In genomic region chr20:62606551-62607201, GRCh38 we compare ENCODE assay signal across 8 cellular contexts. TPM values are rescaled to one million over a fixed set of nuclear protein-coding genes. Genes with fewer than 3 reads are reported as not detected.
DNase-seq lines count a peak whose midpoint lies in the region; ATAC-seq and TF ChIP-seq lines count a peak whose summit lies in the region.

No MANE protein-coding gene starts in this region.

- CTCF ChIA-PET in Panc1 (lab: Charles Lee) = interaction anchor here (1.0 to 1.4 kb wide), 2 partner anchors 10 to 107 kb away, joined by 3 to 10 read pairs; no protein-coding TSS in a partner anchor

- H3K4me3 ChIP-seq in Panc1 (ENCODE audit: low read depth in 2 of 2, low read length in 2 of 2) (no peak overlapping the region), thyroid gland (replicated peaks in 1 of 3) (no peak overlapping the region)

- intact Hi-C loops in Panc1 (cut with micrococcal nuclease; ENCODE audit: unreplicated experiment) = loop anchor here (5.0 kb wide), 1 partner anchor 114 kb away; no protein-coding TSS in a partner anchor
- intact Hi-C loops in left cardiac atrium (cut with DNase I) = no loop called here
- intact Hi-C loops in thyroid gland (cut with DNase I) = no loop called here

- no TSS peak for BruUV-seq in Panc1 (replicated peaks; lab: Mats Ljungman, UMichigan)

- peaks cover 69% of the 10 kb centered on the region for H3K4me1 ChIP-seq in Panc1 (ENCODE audit: control insufficient read depth, insufficient read depth, low read length)
- peaks cover 18 to 30% of the 10 kb centered on the region in 2 donors for H3K4me1 ChIP-seq in thyroid gland

- TF ChIP-seq CTCF in Panc1 (IDR thresholded peaks at IDR 0.05) (no peak), thyroid gland (IDR thresholded peaks at IDR 0.05) (no peak)

- WGBS in thyroid gland, 2 donors = 25% methylated on average over 27 of the region's 31 CpGs

- POLR2A ChIA-PET in Panc1 (lab: Charles Lee) = no interaction called here

- ATAC-seq in Panc1 (peak; percentile 75), left cardiac atrium (peak; percentile 7 to 62), HG02973 (IDR thresholded peaks at IDR 0.05; ENCODE audit: unreplicated experiment) (no peak), GM19452 (IDR thresholded peaks at IDR 0.05; ENCODE audit: unreplicated experiment) (no peak)

- DNase-seq in NCI-H146 (lab: John Stamatoyannopoulos, UW) (peak; percentile 7), NCI-H146 treated with DMSO at 0.1 percent for 48 hours (lab: John Stamatoyannopoulos, UW; ENCODE audit: unreplicated experiment) (no peak), Panc1 (ENCODE audit: low read depth, low spot score) (no peak), left cardiac atrium (peak; percentile 71), thyroid gland (peak; percentile 80 to 83), foreskin melanocyte (no peak)

- TF ChIP-seq POLR2A in thyroid gland (IDR thresholded peaks at IDR 0.05) = no peak

- H3K27me3 ChIP-seq in Panc1 (ENCODE audit: control insufficient read depth, insufficient read depth, low read length) = no peaks in the 10 kb centered on the region
- H3K27me3 ChIP-seq in thyroid gland = no peaks in the 10 kb centered on the region

- no peaks in the 10 kb centered on the region for H3K9me3 ChIP-seq in Panc1 (ENCODE audit: control insufficient read depth, insufficient read depth, low read depth, low read length)
- H3K9me3 ChIP-seq in thyroid gland = no peaks in the 10 kb centered on the region

- H3K27ac ChIP-seq in Panc1 (ENCODE audit: low read length) = peak overlapping the region; percentile 98
- no peak overlapping the region for H3K27ac ChIP-seq in thyroid gland

- H3K36me3 ChIP-seq in Panc1 (ENCODE audit: control insufficient read depth, insufficient read depth, low read length) (no peaks in the 10 kb centered on the region), thyroid gland (no peaks in the 10 kb centered on the region)

- in situ Hi-C loops in Panc1 (cut with HindIII; ENCODE audit: low pct_unique_long_range_greater_than_20kb, low sequenced_read_pairs) = no loop called here

RNA-seq across cellular contexts. Expression of gene SLCO4A1, which starts 35.6 kb away (rescaled TPM):
- total RNA-seq in Panc1 (2021; ENCODE audit: unreplicated experiment) = 167 TPM
- 145 TPM for polyA plus RNA-seq in Panc1 (2012; ENCODE audit: insufficient read length)
- total RNA-seq in left cardiac atrium = 10 to 100 TPM; 15.1 to 35.5 TPM
- total RNA-seq in thyroid gland = 10 to 100 TPM in 1 of 4 donors, 1 to 10 TPM in 3; 5.3 to 18.3 (median 6.7) TPM

Comparison
In these comparisons a context has a peak if more than half of its experiments do, and no peak if none do; other contexts are left out.
1. DNase-seq: peak in NCI-H146 (single experiment), left cardiac atrium (single experiment) and thyroid gland (2 of 2); none in NCI-H146 treated with DMSO at 0.1 percent for 48 hours (single experiment), Panc1 (single experiment) and foreskin melanocyte (single experiment).
2. ATAC-seq: peak in Panc1 (single experiment) and left cardiac atrium (2 of 2); none in HG02973 (single experiment) and GM19452 (single experiment).